ENCODE assay signal across 13 cellular contexts in genomic region chr2:231525248-231526163, GRCh38. TPM values are rescaled to one million over a fixed set of nuclear protein-coding genes. Genes with fewer than 3 reads are reported as not detected.
"Had no signal": no experiment of that assay in that cellular context is flagged by ENCODE, and none has a peak within 500 bp of the region (broad histone marks: within the 10 kb centered on the region; RNA-seq: fewer than 3 reads in every experiment).

No MANE protein-coding gene starts in this region.

- H3K4me1 Mint-ChIP-seq: nephron had no signal

- DNase-seq: activated CD4-positive, alpha-beta T cell treated with anti-CD3 and anti-CD28 coated beads for 4 hours; brain microvascular endothelial cell; ovary; small intestine; stimulated activated naive B cell treated with anti-CD40 and anti-IgM and Interleukin-4, amounts not matched to agents 10 μg/mL and 1 μg/mL and 100 μg/mL, for 72 hours; transverse colon had no signal

- H3K9me3 ChIP-seq: esophagus muscularis mucosa, ovary, SJSA1, transverse colon had no signal

- H3K27me3 ChIP-seq: ovary, SJSA1 had no signal

- H3K27ac ChIP-seq: brain microvascular endothelial cell, dorsolateral prefrontal cortex, esophagus muscularis mucosa, ovary, SJSA1, transverse colon had no signal

- H3K36me3 Mint-ChIP-seq: activated naive CD8-positive, alpha-beta T cell; stimulated activated naive B cell treated with anti-CD40 and anti-IgM and Interleukin-4, amounts not matched to agents 10 μg/mL and 1 μg/mL and 100 μg/mL, for 72 hours had no signal

- H3K4me3 ChIP-seq: dorsolateral prefrontal cortex, esophagus muscularis mucosa, ovary, SJSA1, transverse colon had no signal

- H3K27ac Mint-ChIP-seq: activated naive CD8-positive, alpha-beta T cell; nephron; stimulated activated naive B cell treated with anti-CD40 and anti-IgM and Interleukin-4, amounts not matched to agents 10 μg/mL and 1 μg/mL and 100 μg/mL, for 72 hours had no signal

- H3K36me3 ChIP-seq: brain microvascular endothelial cell, esophagus muscularis mucosa, ovary, SJSA1, transverse colon had no signal

- H3K9me3 Mint-ChIP-seq: activated T-helper 2 cell treated with anti-CD3 and anti-CD28 coated beads, Interferon-gamma antibody, Interleukin-2, Interleukin-4, amounts not matched to agents 10 μg/mL and 5 μg/mL and 100 μg/mL, durations not matched to agents 14 hours and 24 hours and 36 hours; nephron; stimulated activated naive B cell treated with anti-CD40 and anti-IgM and Interleukin-4, amounts not matched to agents 10 μg/mL and 1 μg/mL and 100 μg/mL, for 72 hours had no signal

- H3K4me3 Mint-ChIP-seq: nephron; stimulated activated naive B cell treated with anti-CD40 and anti-IgM and Interleukin-4, amounts not matched to agents 10 μg/mL and 1 μg/mL and 100 μg/mL, for 72 hours had no signal

RNA-seq across cellular contexts. Expression of gene NMUR1, which starts 4.7 kb away (rescaled TPM):
- total RNA-seq: fibroblast of villous mesenchyme had no signal
